In genomic region chr2:68565858-68566257, GRCh38 we compare ENCODE assay signal across 17 cellular contexts.
DNase-seq lines count a peak whose midpoint lies in the region; ATAC-seq, FAIRE-seq and TF ChIP-seq lines count a peak whose summit lies in the region.
"Had no signal": no experiment of that assay in that cellular context is flagged by ENCODE, and none has a peak within 500 bp of the region (broad histone marks: within the 10 kb centered on the region; RNA-seq: fewer than 3 reads in every experiment).

No MANE protein-coding gene starts in this region.

- no peaks in the 10 kb centered on the region for H3K79me2 ChIP-seq in K562 (ENCODE audit: control insufficient read depth, insufficient read depth, low read length)
- no peaks in the 10 kb centered on the region for H3K79me2 ChIP-seq in keratinocyte (ENCODE audit: control insufficient read depth, insufficient read depth, low read length)

- H3K4me1 ChIP-seq in K562 (replicated peaks in 1 of 2; ENCODE audit: control insufficient read depth in 2 of 2, insufficient read depth in 2 of 2, low read length in 2 of 2), result peaks cover 4 to 31% of the 10 kb centered on the region in 2 experiments; a peak in 4 of 5 replicates
- H3K4me1 ChIP-seq in keratinocyte (ENCODE audit: control insufficient read depth, extremely low read depth, insufficient read depth, low read length), result peaks cover 30% of the 10 kb centered on the region
- H3K4me1 ChIP-seq in esophagus squamous epithelium, result no peaks in the 10 kb centered on the region

- BruUV-seq in K562 (replicated peaks; lab: Mats Ljungman, UMichigan), result no TSS peak

- H4K20me1 ChIP-seq in K562 (replicated peaks; ENCODE audit: control insufficient read depth, insufficient read depth, low read length) (no peaks in the 10 kb centered on the region), keratinocyte (ENCODE audit: control insufficient read depth, extremely low read depth, insufficient read depth, low read length) (no peaks in the 10 kb centered on the region)

- intact Hi-C loops in K562 (cut with micrococcal nuclease) (no loop called here), esophagus squamous epithelium (cut with DNase I) (no loop called here)

- CTCF ChIA-PET in K562 (lab: Yijun Ruan, JAX; ENCODE audit: low intra/inter-chr PET ratio), result no interaction called here

- H2AFZ ChIP-seq in K562 (ENCODE audit: low read depth, low read length), result peak overlapping the region; percentile 50
- no peak overlapping the region for H2AFZ ChIP-seq in keratinocyte (ENCODE audit: control insufficient read depth, low read length)

- POLR2A ChIA-PET in K562 (lab: Yijun Ruan, JAX), result no interaction called here

- H3K27me3 ChIP-seq in K562 (ENCODE audit: control insufficient read depth in 2 of 2, insufficient read depth in 2 of 2, low read length in 2 of 2) (no peaks in the 10 kb centered on the region), keratinocyte (ENCODE audit: control insufficient read depth, extremely low read depth, insufficient read depth, low read length) (no peaks in the 10 kb centered on the region), esophagus squamous epithelium (no peaks in the 10 kb centered on the region)

- no peaks in the 10 kb centered on the region for H3K36me3 ChIP-seq in K562 (ENCODE audit: control insufficient read depth, insufficient read depth, low read length)
- no peaks in the 10 kb centered on the region for H3K36me3 ChIP-seq in keratinocyte (ENCODE audit: control insufficient read depth in 2 of 2, extremely low read depth in 1 of 2, insufficient read depth in 2 of 2, low read length in 2 of 2)
- no peaks in the 10 kb centered on the region for H3K36me3 ChIP-seq in esophagus squamous epithelium

- WGBS in K562 (ENCODE audit: insufficient coverage, low coverage, missing lambda C conversion rate), result 5% methylated on average over 4 of the region's 4 CpGs
- 71 to 79% methylated on average over 4 of the region's 4 CpGs for WGBS in esophagus squamous epithelium, 2 donors

- H3K9ac ChIP-seq in K562 (ENCODE audit: insufficient read depth in 1 of 2, low read depth in 2 of 2, low read length in 2 of 2), result peak overlapping the region in 1 of 2 experiments; percentile 20; a peak in 2 of 4 replicates
- H3K9ac ChIP-seq in keratinocyte (ENCODE audit: control insufficient read depth, extremely low read depth, insufficient read depth, low read length), result no peak overlapping the region

- ATAC-seq in K562, result peak; percentile 95
- ATAC-seq in HG02938 (IDR thresholded peaks at IDR 0.05; ENCODE audit: unreplicated experiment), result no peak
- ATAC-seq in GM19455 (IDR thresholded peaks at IDR 0.05; ENCODE audit: unreplicated experiment), result no peak
- ATAC-seq: mucosa of descending colon had no signal

- in situ Hi-C loops in K562 (cut with MboI), result no loop called here

- dilution Hi-C loops in keratinocyte (cut with MboI; ENCODE audit: extremely low pct_ligation_motif_present, low sequenced_read_pairs), result no loop called here

- TF ChIP-seq EP300 in K562 (IDR thresholded peaks at IDR 0.05; ENCODE audit: low read length), result peak; percentile 77; the same call in 1 of the 2 replicates

- DNase-seq in DMS53 treated with DMSO at 0.1 percent for 48 hours (lab: John Stamatoyannopoulos, UW; ENCODE audit: unreplicated experiment) (peak; percentile 74), M059J (ENCODE audit: low read depth) (peak; percentile 37), K562 (ENCODE audit: extremely low read depth in 1 of 4, low spot score in 3 of 4) (peak; percentile 63 to 85 (median 72)), keratinocyte (ENCODE audit: low read depth, low spot score) (no peak), GM10266 (ENCODE audit: extremely low spot score) (no peak), esophagus squamous epithelium (lab: John Stamatoyannopoulos, UW) (no peak)
- DNase-seq: activated CD4-positive, CD25-positive, alpha-beta regulatory T cell; activated CD8-positive, alpha-beta memory T cell treated with anti-CD3 and anti-CD28 coated beads, Interleukin-2, amount 50 U/mL, for 4 hours; activated naive CD4-positive, alpha-beta T cell treated with anti-CD3 and anti-CD28 coated beads, Interleukin-2, amount 50 U/mL, for 16 hours; kidney; mucosa of descending colon; NCI-H2029; NCI-H524; OCI-M1; stimulated activated CD4-positive, alpha-beta T cell treated with anti-CD3 and anti-CD28 coated beads, Interleukin-4, amount 100 ng/mL, for 4 hours had no signal

- H3K4me3 ChIP-seq in K562 (no peak overlapping the region), keratinocyte (ENCODE audit: control insufficient read depth in 2 of 3, extremely low read depth in 1 of 3, insufficient read depth in 2 of 3, low read depth in 1 of 3, low read length in 3 of 3) (no peak overlapping the region), esophagus squamous epithelium (no peak overlapping the region)
- H3K4me3 ChIP-seq: mucosa of descending colon had no signal

- no peaks in the 10 kb centered on the region for H3K9me1 ChIP-seq in K562 (ENCODE audit: control insufficient read depth, insufficient read depth, low read length)
- no peaks in the 10 kb centered on the region for H3K9me1 ChIP-seq in keratinocyte (ENCODE audit: control insufficient read depth, extremely low read depth, insufficient read depth, low read length)

- no peak for TF ChIP-seq RAD21 in K562 (CRISPR knock-in tag; conservative IDR thresholded peaks at IDR 0.05 in 1 of 2, IDR thresholded peaks at IDR 0.05 in 1 of 2)

- TF ChIP-seq CTCF in K562 (IDR thresholded peaks at IDR 0.05 in 2 of 3, conservative IDR thresholded peaks at IDR 0.05 in 1 of 3; ENCODE audit: insufficient read depth in 2 of 3, low read depth in 1 of 3, low read length in 3 of 3) (no peak), keratinocyte (optimal IDR thresholded peaks at IDR 0.05 in 1 of 3, IDR thresholded peaks at IDR 0.05 in 1 of 3, conservative IDR thresholded peaks at IDR 0.05 in 1 of 3; ENCODE audit: extremely low read depth in 1 of 3, insufficient read depth in 2 of 3, low read length in 3 of 3) (no peak), GM10266 (IDR thresholded peaks at IDR 0.05; ENCODE audit: control insufficient read depth, insufficient read depth, low read depth, missing control alignments) (no peak), esophagus squamous epithelium (IDR thresholded peaks at IDR 0.05) (no peak)

- H3K4me2 ChIP-seq in K562 (ENCODE audit: insufficient read depth, low read length) (no peak overlapping the region), keratinocyte (ENCODE audit: control insufficient read depth, extremely low read depth, insufficient read depth, low read depth, low read length) (no peak overlapping the region)

- FAIRE-seq in K562 (lab: Jason Lieb, UNC) (peak; percentile 74), keratinocyte (lab: Jason Lieb, UNC) (peak; percentile 67)

- H3K27ac ChIP-seq in K562 (ENCODE audit: extremely low read depth, low read depth, low read length) (peak overlapping the region; percentile 70; the same call in 2 of the 3 replicates), keratinocyte (ENCODE audit: control insufficient read depth, insufficient read depth, low read length) (no peak overlapping the region), esophagus squamous epithelium (no peak overlapping the region)

- no peaks in the 10 kb centered on the region for H3K9me3 ChIP-seq in K562 (replicated peaks; ENCODE audit: control insufficient read depth, insufficient read depth, low read depth, low read length)
- H3K9me3 ChIP-seq in keratinocyte (ENCODE audit: control insufficient read depth, low read depth, low read length), result no peaks in the 10 kb centered on the region
- H3K9me3 ChIP-seq in esophagus squamous epithelium, result no peaks in the 10 kb centered on the region
- H3K9me3 ChIP-seq: mucosa of descending colon had no signal

- TF ChIP-seq POLR2A in K562 (conservative IDR thresholded peaks at IDR 0.05) (no peak), esophagus squamous epithelium (IDR thresholded peaks at IDR 0.05) (no peak)

TF ChIP-seq in K562, 482 proteins besides CTCF, POLR2A, EP300 and RAD21 (continues in another document):
- no peak for TF ChIP-seq ZBTB1 (CRISPR knock-in tag; IDR thresholded peaks at IDR 0.05; ENCODE audit: borderline replicate concordance, low read depth)
- TF ChIP-seq MTF1 (CRISPR knock-in tag; IDR thresholded peaks at IDR 0.05; ENCODE audit: borderline replicate concordance), result no peak
- TF ChIP-seq HCFC1 (IDR thresholded peaks at IDR 0.05; ENCODE audit: low read depth, low read length), result no peak
- TF ChIP-seq ARHGAP35 (IDR thresholded peaks at IDR 0.05; ENCODE audit: partially characterized antibody), result no peak
- peak; percentile 58; the same call in 1 of the 2 replicates for TF ChIP-seq TCF3 (CRISPR knock-in tag; IDR thresholded peaks at IDR 0.05)
- TF ChIP-seq ZBTB5 (IDR thresholded peaks at IDR 0.05), result no peak
- 0 out of 2 replicates have a peak, but pooled peaks have one; percentile 20 for TF ChIP-seq TAL1 (IDR thresholded peaks at IDR 0.05)
- TF ChIP-seq STAT5B (CRISPR knock-in tag; IDR thresholded peaks at IDR 0.05), result no peak
- TF ChIP-seq CBFA2T2 (conservative IDR thresholded peaks at IDR 0.05), result peak; percentile 37
- no peak for TF ChIP-seq BDP1 (IDR thresholded peaks at IDR 0.05; ENCODE audit: insufficient read depth, insufficient read length)
- TF ChIP-seq PTBP1 (IDR thresholded peaks at IDR 0.05; ENCODE audit: low read depth, low read length), result no peak

Comparison
In these comparisons a context has a peak if more than half of its experiments do, and no peak if none do; other contexts are left out.
1. DNase-seq: peak in DMS53 treated with DMSO at 0.1 percent for 48 hours (single experiment), M059J (single experiment) and K562 (4 of 4); none in keratinocyte (single experiment), GM10266 (single experiment) and esophagus squamous epithelium (single experiment).